10 cellular contexts compared by ENCODE assay signal in the genomic region with DNA sequence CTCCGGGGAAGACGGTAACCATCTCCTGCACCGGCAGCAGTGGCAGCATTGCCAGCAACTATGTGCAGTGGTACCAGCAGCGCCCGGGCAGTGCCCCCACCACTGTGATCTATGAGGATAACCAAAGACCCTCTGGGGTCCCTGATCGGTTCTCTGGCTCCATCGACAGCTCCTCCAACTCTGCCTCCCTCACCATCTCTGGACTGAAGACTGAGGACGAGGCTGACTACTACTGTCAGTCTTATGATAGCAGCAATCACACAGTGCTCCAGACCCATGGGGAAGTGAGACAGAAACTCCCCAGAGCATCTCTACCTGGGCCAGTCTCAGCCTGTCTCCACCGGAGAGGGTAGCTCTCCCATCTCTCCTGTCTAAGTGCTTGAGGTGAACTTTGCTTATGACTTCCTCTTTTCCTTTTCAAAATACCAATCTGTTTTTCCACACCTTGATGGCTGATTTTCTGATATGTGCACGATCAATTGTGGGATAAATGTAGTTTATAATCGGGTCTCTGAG. TPM values are rescaled to one million over a fixed set of nuclear protein-coding genes. Genes with fewer than 3 reads are reported as not detected.
DNase-seq lines count a peak whose midpoint lies in the region; ATAC-seq lines count a peak whose summit lies in the region.
"Had no signal": no experiment of that assay in that cellular context is flagged by ENCODE, and none has a peak within 500 bp of the region (broad histone marks: within the 10 kb centered on the region; RNA-seq: fewer than 3 reads in every experiment).

No MANE protein-coding gene starts in this region.

- no peaks in the 10 kb centered on the region for H3K36me3 ChIP-seq in BLaER1

- no peaks in the 10 kb centered on the region for H3K9me3 ChIP-seq in BLaER1
- H3K9me3 ChIP-seq: A549 had no signal

- intact Hi-C loops in Right ventricle myocardium superior (cut with DNase I) = no loop called here

- peak overlapping the region; percentile 67 for H3K27ac ChIP-seq in BLaER1
- H3K27ac ChIP-seq: A549 had no signal

- H4K20me1 ChIP-seq in BLaER1 = no peaks in the 10 kb centered on the region

- H3K27me3 ChIP-seq in BLaER1 = no peaks in the 10 kb centered on the region

- H3K4me2 ChIP-seq in BLaER1 = peak overlapping the region; percentile 72
- H3K4me2 ChIP-seq: A549 had no signal

- ATAC-seq in GM19324 (IDR thresholded peaks at IDR 0.05; ENCODE audit: low FRiP score, unreplicated experiment) = peak; percentile 78
- ATAC-seq in HG02759 (IDR thresholded peaks at IDR 0.05; ENCODE audit: unreplicated experiment) = peak; percentile 70
- peak; percentile 69 for ATAC-seq in HG03565 (IDR thresholded peaks at IDR 0.05; ENCODE audit: unreplicated experiment)
- no peak for ATAC-seq in Right ventricle myocardium superior (ENCODE audit: poor library complexity)

- H3K4me3 ChIP-seq in BLaER1 = no peak overlapping the region
- H3K4me3 ChIP-seq: A549 had no signal

- DNase-seq in iPS-NIHi7 (ENCODE audit: extremely low spot score) (no peak), NCI-H345 treated with DMSO at 0.1 percent for 48 hours (lab: John Stamatoyannopoulos, UW; ENCODE audit: unreplicated experiment) (no peak), Right ventricle myocardium superior (no peak), kidney glomerular epithelial cell (lab: John Stamatoyannopoulos, UW) (no peak)

- H3K9ac ChIP-seq in BLaER1 = no peak overlapping the region

- peaks cover 62% of the 10 kb centered on the region for H3K4me1 ChIP-seq in BLaER1
- H3K4me1 ChIP-seq: A549 had no signal

RNA-seq across cellular contexts. Expression of a gene that starts 48.5 kb away (rescaled TPM):
- not detected for total RNA-seq in Right ventricle myocardium superior
- total RNA-seq: astrocyte had no signal
